16 cellular contexts compared by ENCODE assay signal in the genomic region with DNA sequence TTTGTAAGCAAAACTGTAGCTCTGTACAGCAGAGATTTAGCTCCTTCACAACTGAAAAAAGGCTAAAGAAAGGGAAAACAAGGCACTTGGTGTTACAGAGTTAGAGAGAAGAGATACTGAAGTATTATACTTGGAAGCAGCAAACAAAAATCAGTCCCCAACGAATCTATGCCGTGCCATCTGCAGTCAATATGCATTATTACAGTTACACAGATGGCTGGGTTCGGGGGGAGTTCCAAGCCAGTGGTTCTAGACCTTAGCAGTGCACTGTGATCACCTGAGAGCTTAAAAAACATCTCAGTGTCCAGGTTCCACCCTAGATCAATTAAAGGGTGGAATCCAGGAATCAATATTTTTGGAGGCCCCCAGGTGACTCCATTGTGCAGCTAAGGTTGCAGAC.
"Had no signal": no experiment of that assay in that cellular context is flagged by ENCODE, and none has a peak within 500 bp of the region (broad histone marks: within the 10 kb centered on the region; RNA-seq: fewer than 3 reads in every experiment).

No MANE protein-coding gene starts in this region.

- H3K4me3 ChIP-seq: hepatocyte, mucosa of descending colon, right lobe of liver, testis, upper lobe of left lung had no signal

- H3K79me2 ChIP-seq: hepatocyte had no signal

- DNase-seq: activated CD4-positive, alpha-beta memory T cell treated with anti-CD3 and anti-CD28 coated beads, Interleukin-2, amount 10 ng/mL, durations not matched to agents 7 days and 5 days; activated CD4-positive, alpha-beta T cell treated with anti-CD3 and anti-CD28 coated beads for 4 hours; activated CD8-positive, alpha-beta memory T cell treated with anti-CD3 and anti-CD28 coated beads, Interleukin-2, amount 10 ng/mL, durations not matched to agents 7 days and 5 days; activated naive CD4-positive, alpha-beta T cell treated with anti-CD3 and anti-CD28 coated beads for 36 hours; caudate nucleus; effector memory CD8-positive, alpha-beta T cell; mucosa of descending colon; naive B cell; right lobe of liver; small intestine; stimulated activated CD4-positive, alpha-beta T cell treated with anti-CD3 and anti-CD28 coated beads, Interleukin-15, amount 100 ng/mL, for 24 hours; stimulated activated CD4-positive, alpha-beta T cell treated with anti-CD3 and anti-CD28 coated beads, Interleukin-2, amount 100 ng/mL, for 48 hours; testis; upper lobe of left lung had no signal

- H3K4me1 ChIP-seq: right lobe of liver, testis, upper lobe of left lung had no signal

- H3K9me3 ChIP-seq: right lobe of liver, testis had no signal

- H2AFZ ChIP-seq: hepatocyte had no signal

- ATAC-seq: activated CD8-positive, alpha-beta memory T cell treated with anti-CD3 and anti-CD28 coated beads, Interleukin-2, amount 10 ng/mL, durations not matched to agents 7 days and 5 days; effector memory CD8-positive, alpha-beta T cell; mucosa of descending colon; right lobe of liver; WTC11 had no signal

- H3K27ac ChIP-seq: hepatocyte, right lobe of liver, testis, upper lobe of left lung had no signal

- H3K36me3 ChIP-seq: right lobe of liver, upper lobe of left lung had no signal

- H3K27me3 ChIP-seq: hepatocyte, right lobe of liver, testis, upper lobe of left lung had no signal

- H3K4me2 ChIP-seq: hepatocyte had no signal
